Comparison of ENCODE assay signal across 22 cellular contexts in genomic region chr9:6229186-6229585, GRCh38. TPM values are rescaled to one million over a fixed set of nuclear protein-coding genes. Genes with fewer than 3 reads are reported as not detected.
"Had no signal": no experiment of that assay in that cellular context is flagged by ENCODE, and none has a peak within 500 bp of the region (broad histone marks: within the 10 kb centered on the region; RNA-seq: fewer than 3 reads in every experiment).

No MANE protein-coding gene starts in this region.

- DNase-seq: activated CD4-positive, alpha-beta T cell treated with anti-CD3 and anti-CD28 coated beads for 4 hours; activated CD4-positive, alpha-beta T cell treated with anti-CD3 and anti-CD28 coated beads, Interleukin-2, amount 50 U/mL, for 48 hours; activated CD4-positive, CD25-positive, alpha-beta regulatory T cell; activated effector memory CD4-positive, alpha-beta T cell treated with Interleukin-2 at 50 U/mL for 16 hours; activated naive CD4-positive, alpha-beta T cell treated with anti-CD3 and anti-CD28 coated beads for 36 hours; activated naive CD8-positive, alpha-beta T cell treated with anti-CD3 and anti-CD28 coated beads, Interleukin-2, amount 10 ng/mL, durations not matched to agents 7 days and 5 days; activated T-cell treated with anti-CD3 and anti-CD28 coated beads, Interleukin-2, amount 50 U/mL, for 48 hours; central memory CD4-positive, alpha-beta T cell; effector memory CD4-positive, alpha-beta T cell; gastrocnemius medialis; head of caudate nucleus; kidney; natural killer cell; retina; stimulated activated CD4-positive, alpha-beta T cell treated with anti-CD3 and anti-CD28 coated beads, Interleukin-4, amount 100 ng/mL, for 4 hours; T-helper 9 cell; trophoblast cell had no signal

- H3K36me3 ChIP-seq: gastrocnemius medialis had no signal

- ATAC-seq: gastrocnemius medialis, left lobe of liver, natural killer cell had no signal

- H3K4me1 ChIP-seq: gastrocnemius medialis had no signal

- FAIRE-seq: kidney had no signal

- H3K27ac ChIP-seq: gastrocnemius medialis had no signal

- H3K4me3 ChIP-seq: gastrocnemius medialis had no signal

- H3K27me3 ChIP-seq: gastrocnemius medialis had no signal

- H3K9me3 ChIP-seq: gastrocnemius medialis had no signal

RNA-seq across cellular contexts. Expression of gene IL33, which starts 13.6 kb away (rescaled TPM):
- total RNA-seq: activated CD8-positive, alpha-beta memory T cell treated with anti-CD3 and anti-CD28 coated beads for 36 hours; activated naive CD4-positive, alpha-beta T cell treated with anti-CD3 and anti-CD28 coated beads for 36 hours; activated naive CD8-positive, alpha-beta T cell treated with anti-CD3 and anti-CD28 coated beads, Interleukin-2, amount 10 ng/mL, durations not matched to agents 7 days and 5 days; natural killer cell; osteocyte; progenitor cell of endocrine pancreas; T-helper 1 cell treated with Interleukin-12 subunit alpha and Interleukin-12 subunit beta and Interleukin-4 antibody, amounts not matched to agents 30 ng/mL and 1 ng/mL, for 36 hours had no signal
